Comparison of ENCODE assay signal across 1 cellular context in the genomic region with DNA sequence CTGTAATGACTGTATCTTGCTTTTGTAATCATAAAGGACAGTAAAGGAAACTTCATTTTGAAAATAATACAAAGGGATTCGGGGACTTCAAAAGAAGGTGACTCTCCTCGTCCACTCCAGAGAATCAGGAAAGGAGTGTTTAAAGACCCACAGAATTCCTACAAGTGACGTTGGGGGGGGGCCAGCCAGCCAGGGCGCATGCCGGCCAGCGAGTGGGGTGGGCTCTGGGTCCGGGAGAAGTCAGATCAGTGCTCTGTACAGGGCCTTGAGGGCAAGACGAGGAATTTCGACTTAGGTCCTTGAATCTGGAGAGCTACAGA.
TF ChIP-seq lines count a peak whose summit lies in the region.

No MANE protein-coding gene starts in this region.

TF ChIP-seq in HepG2, 621 proteins besides CTCF, POLR2A, EP300 and RAD21 (continued from another document):
- TF ChIP-seq ZHX2 (IDR thresholded peaks at IDR 0.05; ENCODE audit: low read depth) (no peak), ZHX2 (CRISPR knock-in tag; IDR thresholded peaks at IDR 0.05; ENCODE audit: borderline replicate concordance) (no peak)
